1 cellular context compared by ENCODE assay signal in the genomic region with DNA sequence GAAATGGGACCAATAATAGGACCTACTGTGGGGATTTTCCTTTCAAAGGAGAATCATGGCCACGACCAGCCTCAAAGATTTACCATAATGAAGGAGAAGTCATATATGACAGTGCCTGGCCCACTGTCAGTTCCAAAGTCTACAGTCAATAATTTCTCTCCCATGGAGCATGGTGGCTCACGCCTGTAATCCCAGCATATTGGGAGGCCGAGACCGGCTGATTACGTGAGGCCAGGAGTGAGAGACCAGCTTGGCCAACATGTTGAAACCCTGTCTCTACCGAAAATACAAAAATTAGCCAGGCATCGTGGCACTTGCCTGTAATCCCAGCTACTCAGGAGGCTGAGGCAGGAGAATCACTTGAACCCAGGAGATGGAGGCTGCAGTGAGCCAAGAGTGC.
TF ChIP-seq lines count a peak whose summit lies in the region.

No MANE protein-coding gene starts in this region.

TF ChIP-seq in H1, 55 proteins besides CTCF, POLR2A, EP300 and RAD21:
- no peak for TF ChIP-seq MAFK (IDR thresholded peaks at IDR 0.05; ENCODE audit: low read depth, low read length)
